Comparison of ENCODE assay signal across 2 cellular contexts in genomic region chr6:157707576-157707975, GRCh38.
TF ChIP-seq lines count a peak whose summit lies in the region.

No MANE protein-coding gene starts in this region.

TF ChIP-seq in HepG2, 621 proteins besides CTCF, POLR2A, EP300 and RAD21:
- TF ChIP-seq ATAD3A (CRISPR knock-in tag; IDR thresholded peaks at IDR 0.05) = no peak
- TF ChIP-seq HOXA7 (CRISPR knock-in tag; IDR thresholded peaks at IDR 0.05) = no peak
- no peak for TF ChIP-seq CAMTA2 (CRISPR knock-in tag; IDR thresholded peaks at IDR 0.05; ENCODE audit: borderline replicate concordance)
- no peak for TF ChIP-seq RNF2 (conservative IDR thresholded peaks at IDR 0.05; ENCODE audit: low read depth)
- no peak for TF ChIP-seq ZNF510 (CRISPR knock-in tag; IDR thresholded peaks at IDR 0.05; ENCODE audit: low read depth)
- no peak for TF ChIP-seq ZBTB8A (CRISPR knock-in tag; IDR thresholded peaks at IDR 0.05; ENCODE audit: borderline replicate concordance, low read depth)
- TF ChIP-seq MAFK (conservative IDR thresholded peaks at IDR 0.05 in 1 of 2, IDR thresholded peaks at IDR 0.05 in 1 of 2; ENCODE audit: low read length in 2 of 2) = peak; percentile 80 to 81
- TF ChIP-seq ZNF337 (CRISPR knock-in tag; IDR thresholded peaks at IDR 0.05; ENCODE audit: borderline replicate concordance, low read depth) = no peak
- no peak for TF ChIP-seq MNT (IDR thresholded peaks at IDR 0.05)
- TF ChIP-seq TFDP1 (CRISPR knock-in tag; IDR thresholded peaks at IDR 0.05; ENCODE audit: borderline replicate concordance) = no peak
- no peak for TF ChIP-seq LRRFIP1 (CRISPR knock-in tag; conservative IDR thresholded peaks at IDR 0.05)
- peak; percentile 72 for TF ChIP-seq MAFF (IDR thresholded peaks at IDR 0.05; ENCODE audit: low read depth, low read length)

TF ChIP-seq in H1, 55 proteins besides CTCF, POLR2A, EP300 and RAD21:
- no peak for TF ChIP-seq BCL11A (IDR thresholded peaks at IDR 0.05; ENCODE audit: low read depth in 2 of 2, low read length in 2 of 2)
- TF ChIP-seq SIRT6 (IDR thresholded peaks at IDR 0.05; ENCODE audit: low read length) = no peak
- no peak for TF ChIP-seq CBX5 (IDR thresholded peaks at IDR 0.05; ENCODE audit: low read depth, low read length)
- TF ChIP-seq ATF2 (IDR thresholded peaks at IDR 0.05; ENCODE audit: low read length) = no peak
- no peak for TF ChIP-seq SIN3A (conservative IDR thresholded peaks at IDR 0.05 in 1 of 2, IDR thresholded peaks at IDR 0.05 in 1 of 2; ENCODE audit: low read depth in 1 of 2, low read length in 2 of 2)
- 0 out of 2 replicates have a peak, but pooled peaks have one; percentile 16 for TF ChIP-seq USF2 (IDR thresholded peaks at IDR 0.05; ENCODE audit: low read length)
- TF ChIP-seq MAFK (IDR thresholded peaks at IDR 0.05; ENCODE audit: low read depth, low read length) = peak; percentile 52; the same call in 1 of the 2 replicates
- no peak for TF ChIP-seq POU5F1 (IDR thresholded peaks at IDR 0.05; ENCODE audit: low read depth, low read length)
